In genomic region chr2:70923378-70924015, GRCh38 we compare ENCODE assay signal across 10 cellular contexts. TPM values are rescaled to one million over a fixed set of nuclear protein-coding genes. Genes with fewer than 3 reads are reported as not detected.
A peak's percentile ranks its signal among the peaks of the same experiment; 100 is the strongest.
DNase-seq lines count a peak whose midpoint lies in the region; ATAC-seq and TF ChIP-seq lines count a peak whose summit lies in the region.
"Had no signal": no experiment of that assay in that cellular context is flagged by ENCODE, and none has a peak within 500 bp of the region (broad histone marks: within the 10 kb centered on the region; RNA-seq: fewer than 3 reads in every experiment).

No MANE protein-coding gene starts in this region.

- peaks cover 0 to 6% (median 0%) of the 10 kb centered on the region in 7 donors for H3K27me3 ChIP-seq in heart right ventricle
- H3K27me3 ChIP-seq in upper lobe of right lung = no peaks in the 10 kb centered on the region
- H3K27me3 ChIP-seq in testis = no peaks in the 10 kb centered on the region

- H3K4me3 ChIP-seq in heart right ventricle = no peak overlapping the region
- no peak overlapping the region for H3K4me3 ChIP-seq in upper lobe of right lung
- H3K4me3 ChIP-seq in testis = no peak overlapping the region
- H3K4me3 ChIP-seq: prostate gland had no signal

- ATAC-seq in heart right ventricle (no peak), upper lobe of right lung (no peak), GM18873 (IDR thresholded peaks at IDR 0.05; ENCODE audit: low FRiP score, unreplicated experiment) (no peak)

- DNase-seq in cardiac septum (ENCODE audit: low spot score) (peak; percentile 27), heart right ventricle (no peak), NCI-H510A (lab: John Stamatoyannopoulos, UW) (peak; percentile 5), ecto neural progenitor cell (ENCODE audit: low spot score) (peak; percentile 50), upper lobe of right lung (no peak), testis (no peak), NCI-H1092 treated with DMSO at 0.1 percent for 48 hours (lab: John Stamatoyannopoulos, UW) (no peak)
- DNase-seq: immature natural killer cell had no signal

- WGBS in heart right ventricle, 2 donors = 71 to 72% methylated on average over 10 of the region's 10 CpGs
- WGBS in testis, 2 donors = 63 to 73% methylated on average over 10 of the region's 10 CpGs

- TF ChIP-seq CTCF in heart right ventricle (IDR thresholded peaks at IDR 0.05) (peak in 3 of 9 donors; percentile 11 to 23 (median 22)), upper lobe of right lung (IDR thresholded peaks at IDR 0.05) (peak; percentile 5), testis (IDR thresholded peaks at IDR 0.05) (no peak)

- H3K36me3 ChIP-seq in heart right ventricle (no peaks in the 10 kb centered on the region), upper lobe of right lung (no peaks in the 10 kb centered on the region), testis (ENCODE audit: low read depth, missing control alignments) (no peaks in the 10 kb centered on the region)
- H3K36me3 ChIP-seq: prostate gland had no signal

- H3K27ac ChIP-seq in heart right ventricle (no peak overlapping the region), upper lobe of right lung (no peak overlapping the region), testis (no peak overlapping the region)
- H3K27ac ChIP-seq: prostate gland had no signal

- H3K9me3 ChIP-seq in heart right ventricle = no peaks in the 10 kb centered on the region
- H3K9me3 ChIP-seq in upper lobe of right lung = no peaks in the 10 kb centered on the region
- no peaks in the 10 kb centered on the region for H3K9me3 ChIP-seq in testis
- H3K9me3 ChIP-seq: prostate gland had no signal

- peaks cover 0 to 25% (median 6%) of the 10 kb centered on the region in 9 donors for H3K4me1 ChIP-seq in heart right ventricle
- no peaks in the 10 kb centered on the region for H3K4me1 ChIP-seq in upper lobe of right lung
- no peaks in the 10 kb centered on the region for H3K4me1 ChIP-seq in testis
- H3K4me1 ChIP-seq: prostate gland had no signal

- intact Hi-C loops in cardiac septum (cut with DNase I) (loop anchor here (10.0 kb wide), 1 partner anchor 139 kb away; no protein-coding TSS in a partner anchor), heart right ventricle (cut with DNase I) (loop anchor here in 1 of 10 donors (2.0 to 10.0 kb wide), 2 partner anchors 53 to 139 kb away; no protein-coding TSS in a partner anchor), upper lobe of right lung (cut with DNase I) (no loop called here), testis (cut with DNase I; ENCODE audit: low total_unique reads) (no loop called here)

- no peak for TF ChIP-seq POLR2A in testis (IDR thresholded peaks at IDR 0.05)

RNA-seq across cellular contexts. Expression of gene ATP6V1B1, which starts 12.2 kb away (rescaled TPM):
- 0.43 TPM for total RNA-seq in cardiac septum
- total RNA-seq in heart right ventricle = 1 to 10 TPM in 3 of 10 donors, under 1 TPM in 3, not detected in 4; 0.30 to 2.0 (median 0.88) TPM
- polyA plus RNA-seq in heart right ventricle = 1 to 10 TPM in 1 of 2 donors, under 1 TPM in 1; 0.28 to 6.4 TPM
- 2.1 TPM for total RNA-seq in upper lobe of right lung
- 1 to 10 TPM; 1.7 to 2.9 TPM for total RNA-seq in testis
- polyA plus RNA-seq in testis (ENCODE audit: insufficient read depth, low read depth, low replicate concordance) = not detected
- polyA plus RNA-seq: immature natural killer cell had no signal

RNA-seq across cellular contexts. Expression of gene VAX2, which starts 23.1 kb away (rescaled TPM):
- total RNA-seq in cardiac septum = 0.27 TPM
- total RNA-seq in heart right ventricle = 1 to 10 TPM in 1 of 10 donors, under 1 TPM in 7, not detected in 2; 0.23 to 1.2 (median 0.40) TPM
- polyA plus RNA-seq in heart right ventricle = 1 to 10 TPM in 1 of 2 donors, under 1 TPM in 1; 0.26 to 3.7 TPM
- total RNA-seq in upper lobe of right lung = 0.93 TPM
- total RNA-seq in testis = 1 to 10 TPM in 1 of 2 donors, under 1 TPM in 1; 0.94 to 1.2 TPM
- 0.58 TPM for polyA plus RNA-seq in testis (ENCODE audit: insufficient read depth, low read depth, low replicate concordance)
- polyA plus RNA-seq: immature natural killer cell had no signal

RNA-seq across cellular contexts. Expression of gene ANKRD53, which starts 54.9 kb away (rescaled TPM):
- total RNA-seq in cardiac septum (0.38 TPM), heart right ventricle (1 to 10 TPM in 1 of 10 donors, under 1 TPM in 8, not detected in 1; 0.14 to 1.3 (median 0.74) TPM), upper lobe of right lung (0.38 TPM), testis (10 to 100 TPM; 10.6 to 36.3 TPM)
- polyA plus RNA-seq in heart right ventricle (1 to 10 TPM in 1 of 2 donors, under 1 TPM in 1; 0.97 to 1.1 TPM), testis (ENCODE audit: insufficient read depth, low read depth, low replicate concordance) (52.2 TPM)

Comparison
In these comparisons a context has a peak if more than half of its experiments do, and no peak if none do; other contexts are left out.
1. DNase-seq: peak in cardiac septum (single experiment), NCI-H510A (single experiment) and ecto neural progenitor cell (single experiment); none in heart right ventricle (0 of 2), upper lobe of right lung (single experiment), testis (single experiment) and NCI-H1092 treated with DMSO at 0.1 percent for 48 hours (single experiment).